ENCODE assay signal across 15 cellular contexts in genomic region chr14:89444536-89445125, GRCh38. TPM values are rescaled to one million over a fixed set of nuclear protein-coding genes. Genes with fewer than 3 reads are reported as not detected.
DNase-seq lines count a peak whose midpoint lies in the region; ATAC-seq, FAIRE-seq and TF ChIP-seq lines count a peak whose summit lies in the region.
"Had no signal": no experiment of that assay in that cellular context is flagged by ENCODE, and none has a peak within 500 bp of the region (broad histone marks: within the 10 kb centered on the region; RNA-seq: fewer than 3 reads in every experiment).

No MANE protein-coding gene starts in this region.

- TF ChIP-seq POLR2A in GM12878 (IDR thresholded peaks at IDR 0.05; ENCODE audit: low read depth, low read length): no peak

- H3K36me3 ChIP-seq in SK-N-SH (replicated peaks in 1 of 2; ENCODE audit: control insufficient read depth in 1 of 2, insufficient read depth in 2 of 2, low read length in 1 of 2) (no peaks in the 10 kb centered on the region), MM.1S (replicated peaks; ENCODE audit: insufficient read depth, low read length) (no peaks in the 10 kb centered on the region), GM12878 (ENCODE audit: control insufficient read depth in 2 of 2, insufficient read depth in 2 of 2, low read length in 1 of 2) (no peaks in the 10 kb centered on the region)
- H3K36me3 ChIP-seq: heart left ventricle had no signal

- H3K4me3 Mint-ChIP-seq in natural killer cell treated with Interleukin-12 subunit alpha and Interleukin-12 subunit beta and Interleukin-15 and Interleukin-18, amount 100 ng/mL, for 72 hours: peak overlapping the region; percentile 52

- H3K36me3 Mint-ChIP-seq in natural killer cell treated with Interleukin-12 subunit alpha and Interleukin-12 subunit beta and Interleukin-15 and Interleukin-18, amount 100 ng/mL, for 72 hours: no peaks in the 10 kb centered on the region

- H4K20me1 ChIP-seq in SK-N-SH (ENCODE audit: insufficient read depth): no peaks in the 10 kb centered on the region
- no peaks in the 10 kb centered on the region for H4K20me1 ChIP-seq in MM.1S (ENCODE audit: insufficient read depth, low read length)
- H4K20me1 ChIP-seq in GM12878 (ENCODE audit: control insufficient read depth, insufficient read depth): no peaks in the 10 kb centered on the region

- ATAC-seq in SK-N-SH treated with all-trans-retinoic acid at 6 μM for 48 hours (peak; percentile 33; the same call in 1 of the 3 replicates), GM12878 (no peak)
- no peak for ATAC-seq in natural killer cell treated with Interleukin-12 subunit alpha and Interleukin-12 subunit beta and Interleukin-15 and Interleukin-18, amount 100 ng/mL, for 72 hours

- intact Hi-C loops in GM12878 (cut with micrococcal nuclease; ENCODE audit: unreplicated experiment): no loop called here

- no peaks in the 10 kb centered on the region for H3F3A ChIP-seq in SK-N-SH (replicated peaks; ENCODE audit: insufficient read depth)
- no peaks in the 10 kb centered on the region for H3F3A ChIP-seq in MM.1S (ENCODE audit: insufficient read depth, low read length)

- POLR2A ChIA-PET in SK-N-SH (lab: Yijun Ruan, JAX) (no interaction called here), GM12878 (lab: Charles Lee) (interaction anchor here (0.5 to 1.0 kb wide), 3 partner anchors 12 to 29 kb away, joined by 3 to 5 read pairs (median 4); no protein-coding TSS in a partner anchor)

- H3K27me3 ChIP-seq in SK-N-SH (ENCODE audit: insufficient read depth) (no peaks in the 10 kb centered on the region), MM.1S (replicated peaks; ENCODE audit: insufficient read depth, low read length) (no peaks in the 10 kb centered on the region), GM12878 (replicated peaks in 1 of 2; ENCODE audit: control insufficient read depth in 2 of 2, insufficient read depth in 2 of 2, low read length in 1 of 2) (no peaks in the 10 kb centered on the region)
- H3K27me3 ChIP-seq: heart left ventricle had no signal

- H3K9me3 ChIP-seq in SK-N-SH: no peaks in the 10 kb centered on the region
- no peaks in the 10 kb centered on the region for H3K9me3 ChIP-seq in MM.1S (replicated peaks; ENCODE audit: insufficient read depth, low read length)
- no peaks in the 10 kb centered on the region for H3K9me3 ChIP-seq in GM12878 (replicated peaks; ENCODE audit: control insufficient read depth, insufficient read depth, low read length)
- H3K9me3 ChIP-seq: heart left ventricle had no signal

- RAD21 ChIA-PET in GM12878 (lab: Charles Lee; ENCODE audit: unreplicated experiment): interaction anchor here (1.7 to 2.2 kb wide), 2 partner anchors 15 to 139 kb away, joined by 5 to 12 read pairs; no protein-coding TSS in a partner anchor

- TF ChIP-seq CTCF in SK-N-SH (IDR thresholded peaks at IDR 0.05): no peak
- TF ChIP-seq CTCF in MM.1S (IDR thresholded peaks at IDR 0.05; ENCODE audit: low read length): no peak
- no peak for TF ChIP-seq CTCF in GM12878 (IDR thresholded peaks at IDR 0.05 in 2 of 3, conservative IDR thresholded peaks at IDR 0.05 in 1 of 3; ENCODE audit: control insufficient read depth in 2 of 3, extremely low read depth in 1 of 3, insufficient read depth in 1 of 3, low read depth in 3 of 3, low read length in 3 of 3)

- peaks cover 45 to 48% of the 10 kb centered on the region in 2 donors for H3K4me1 Mint-ChIP-seq in natural killer cell treated with Interleukin-12 subunit alpha and Interleukin-12 subunit beta and Interleukin-15 and Interleukin-18, amount 100 ng/mL, for 72 hours (ENCODE audit: low read depth in 2 of 2)

- no peak overlapping the region for H3K4me3 ChIP-seq in SK-N-SH (ENCODE audit: low read depth in 2 of 2, low read length in 1 of 2)
- no peak overlapping the region for H3K4me3 ChIP-seq in MM.1S (ENCODE audit: low read length)
- H3K4me3 ChIP-seq in GM12878: no peak overlapping the region
- H3K4me3 ChIP-seq: heart left ventricle had no signal

- H3K27me3 Mint-ChIP-seq in natural killer cell treated with Interleukin-12 subunit alpha and Interleukin-12 subunit beta and Interleukin-15 and Interleukin-18, amount 100 ng/mL, for 72 hours: no peaks in the 10 kb centered on the region

- peak overlapping the region in 1 of 2 experiments; percentile 12; a peak in 1 of 4 replicates for H3K27ac ChIP-seq in SK-N-SH (ENCODE audit: low read depth in 2 of 2, low read length in 1 of 2)
- peak overlapping the region; percentile 43; the same call in 1 of the 2 replicates for H3K27ac ChIP-seq in MM.1S (ENCODE audit: low read length)
- peak overlapping the region; percentile 62 for H3K27ac ChIP-seq in GM12878 (ENCODE audit: control insufficient read depth, insufficient read depth)

- no TSS peak for BruUV-seq in GM12878 (replicated peaks; lab: Mats Ljungman, UMichigan)

- FAIRE-seq in GM12878 (lab: Jason Lieb, UNC): no peak
- FAIRE-seq: A204.1 had no signal

- SMC1A ChIA-PET in GM12878 (lab: Charles Lee; ENCODE audit: uncharacterized antibody, unreplicated experiment): interaction anchor here (0.6 to 2.3 kb wide), 5 partner anchors 10 to 69 kb away, joined by 3 to 13 read pairs (median 5); no protein-coding TSS in a partner anchor

- H3K4me2 ChIP-seq in SK-N-SH (no peak overlapping the region), MM.1S (ENCODE audit: low read depth, low read length) (no peak overlapping the region), GM12878 (ENCODE audit: control insufficient read depth, insufficient read depth) (peak overlapping the region; percentile 34)

- in situ Hi-C loops in GM12878 (cut with MboI): loop anchor here (25.0 kb wide), 1 partner anchor 407 kb away; no protein-coding TSS in a partner anchor

- no peak for TF ChIP-seq EP300 in SK-N-SH (IDR thresholded peaks at IDR 0.05; ENCODE audit: borderline replicate concordance in 1 of 2, low read depth in 1 of 2, low read length in 1 of 2)
- no peak for TF ChIP-seq EP300 in GM12878 (IDR thresholded peaks at IDR 0.05; ENCODE audit: borderline replicate concordance in 1 of 2, control insufficient read depth in 1 of 2, low read depth in 2 of 2, low read length in 2 of 2)

- CTCF ChIA-PET in SK-N-SH (lab: Yijun Ruan, JAX) (no interaction called here), GM12878 (lab: Yijun Ruan, JAX) (interaction anchor here (1.7 kb wide), 1 partner anchor 15 kb away, joined by 6 read pairs; no protein-coding TSS in a partner anchor)

- H2AFZ ChIP-seq in SK-N-SH (ENCODE audit: low read depth) (no peak overlapping the region), MM.1S (ENCODE audit: low read length) (no peak overlapping the region), GM12878 (ENCODE audit: control insufficient read depth, low read depth, low read length) (no peak overlapping the region)

- no peak overlapping the region for H3K9ac ChIP-seq in SK-N-SH
- no peak overlapping the region for H3K9ac ChIP-seq in MM.1S (ENCODE audit: low read length)
- H3K9ac ChIP-seq in GM12878 (ENCODE audit: control insufficient read depth, insufficient read depth, low read length): no peak overlapping the region

- peak overlapping the region; percentile 81 to 94 for H3K27ac Mint-ChIP-seq in natural killer cell treated with Interleukin-12 subunit alpha and Interleukin-12 subunit beta and Interleukin-15 and Interleukin-18, amount 100 ng/mL, for 72 hours

- H3K9me2 ChIP-seq in SK-N-SH (no peaks in the 10 kb centered on the region), MM.1S (replicated peaks; ENCODE audit: insufficient read depth, low read length) (no peaks in the 10 kb centered on the region)

- H3K79me2 ChIP-seq in SK-N-SH (ENCODE audit: insufficient read depth) (no peaks in the 10 kb centered on the region), MM.1S (ENCODE audit: low read length) (no peaks in the 10 kb centered on the region), GM12878 (ENCODE audit: control insufficient read depth, insufficient read depth, low read length) (no peaks in the 10 kb centered on the region; the same call in 1 of the 2 replicates)

- no peaks in the 10 kb centered on the region for H3K9me3 Mint-ChIP-seq in natural killer cell treated with Interleukin-12 subunit alpha and Interleukin-12 subunit beta and Interleukin-15 and Interleukin-18, amount 100 ng/mL, for 72 hours

- WGBS in SK-N-SH (ENCODE audit: low lambda C conversion rate): 83% methylated on average over 10 of the region's 10 CpGs
- 81% methylated on average over 10 of the region's 10 CpGs for WGBS in GM12878 (ENCODE audit: insufficient coverage, insufficient replicate concordance, low lambda C conversion rate, missing lambda C conversion rate)

- H3K4me1 ChIP-seq in SK-N-SH (ENCODE audit: control insufficient read depth in 1 of 2, insufficient read depth in 2 of 2, low read depth in 1 of 2, low read length in 1 of 2) (peaks cover 0 to 8% of the 10 kb centered on the region in 2 experiments; a peak in 1 of 4 replicates), MM.1S (ENCODE audit: low read length) (peaks cover 23% of the 10 kb centered on the region), GM12878 (ENCODE audit: control insufficient read depth, insufficient read depth, low read length) (peaks cover 24% of the 10 kb centered on the region)

- DNase-seq in SK-N-SH (no peak), MM.1S (no peak), GM12878 (ENCODE audit: low read depth, low spot score) (no peak), mucosa of gallbladder (ENCODE audit: low spot score) (no peak), NCI-H1694 (lab: John Stamatoyannopoulos, UW) (no peak), occipital lobe (lab: John Stamatoyannopoulos, UW) (no peak)
- DNase-seq in natural killer cell treated with Interleukin-12 subunit alpha and Interleukin-12 subunit beta and Interleukin-15 and Interleukin-18, amount 100 ng/mL, for 72 hours (ENCODE audit: low spot score): no peak
- DNase-seq: amniotic stem cell; DND-41; effector CD4-positive, alpha-beta T cell; heart left ventricle; posterior cingulate gyrus; substantia nigra had no signal

- no peak for TF ChIP-seq RAD21 in SK-N-SH (IDR thresholded peaks at IDR 0.05; ENCODE audit: low read length)
- no peak for TF ChIP-seq RAD21 in GM12878 (IDR thresholded peaks at IDR 0.05; ENCODE audit: insufficient read depth, low read depth, low read length)

RNA-seq across cellular contexts. Expression of gene FOXN3, which starts 27.6 kb away (rescaled TPM):
- polyA plus RNA-seq in SK-N-SH (2012; rRNA removed) (9.8 and 12.0 TPM in 2 replicates), GM12878 (2011; rRNA removed) (21.5 and 25.6 TPM in 2 replicates), GM12878 (2014; fragmentation: Illumina TruSeq; extraction: Trizol) (43.6 and 46.8 TPM in 2 replicates), GM12878 (2014; fragmentation: Nextera tagmentation; extraction: Ambion mirVana) (1 to 10 TPM; 4.5 to 7.1 TPM), GM12878 (2014; rRNA removed) (34.5 and 38.4 TPM in 2 replicates), GM12878 (2016; fragmentation: Nextera tagmentation; extraction: Ambion mirVana) (10 to 100 TPM; 21.2 to 23.7 TPM)
- 10.5 and 11.9 TPM in 2 replicates for polyA plus RNA-seq in SK-N-SH (2012; cell fraction: cytosol; rRNA removed)
- polyA plus RNA-seq in SK-N-SH (2012; cell fraction: nucleus; rRNA removed): 9.6 and 9.8 TPM in 2 replicates
- total RNA-seq in GM12878 (2013; cell fraction: nucleolus; rRNA removed): 112 and 136 TPM in 2 replicates
- total RNA-seq in GM12878 (2014; rRNA removed) (41.7 and 42.0 TPM in 2 replicates), GM12878 (2014; rRNA removed; fragmentation: Illumina TruSeq; extraction: Trizol) (32.5 and 33.8 TPM in 2 replicates), GM12878 (2021) (66.1 and 68.9 TPM in 2 replicates), mucosa of gallbladder (63.0 TPM), occipital lobe (36.8 TPM)
- 19.9 TPM for polyA plus RNA-seq in GM12878 (2011; ENCODE audit: low read depth)
- polyA plus RNA-seq in GM12878 (2011; cell fraction: cytosol; rRNA removed): 21.5 and 21.7 TPM in 2 replicates
- polyA plus RNA-seq in GM12878 (2011; cell fraction: nucleus; rRNA removed): 17.3 and 21.5 TPM in 2 replicates
- polyA plus RNA-seq in GM12878 (2012): 28.8 and 31.2 TPM in 2 replicates
- 42.8 and 49.2 TPM in 2 replicates for polyA minus RNA-seq in GM12878 (2011; rRNA and poly(A)+ RNA removed)
- 15.0 and 20.3 TPM in 2 replicates for polyA minus RNA-seq in GM12878 (2011; cell fraction: cytosol; rRNA and poly(A)+ RNA removed)
- 27.3 and 39.6 TPM in 2 replicates for polyA minus RNA-seq in GM12878 (2011; cell fraction: nucleus; rRNA and poly(A)+ RNA removed)
- 100 to 1,000 TPM; 127 to 133 TPM for total RNA-seq in natural killer cell treated with Interleukin-12 subunit alpha and Interleukin-12 subunit beta and Interleukin-15 and Interleukin-18, amount 100 ng/mL, for 72 hours
